Comparison of ENCODE assay signal across 13 cellular contexts in genomic region chr15:96042734-96043224, GRCh38.
DNase-seq lines count a peak whose midpoint lies in the region; ATAC-seq and TF ChIP-seq lines count a peak whose summit lies in the region.
"Had no signal": no experiment of that assay in that cellular context is flagged by ENCODE, and none has a peak within 500 bp of the region (broad histone marks: within the 10 kb centered on the region; RNA-seq: fewer than 3 reads in every experiment).

No MANE protein-coding gene starts in this region.

- no peak for TF ChIP-seq EP300 in sigmoid colon (IDR thresholded peaks at IDR 0.05)

- H3K4me1 Mint-ChIP-seq in Caco-2 (ENCODE audit: low read depth, unreplicated experiment) = peaks cover 7% of the 10 kb centered on the region
- H3K4me1 Mint-ChIP-seq: activated CD4-positive, alpha-beta T cell treated with anti-CD3 and anti-CD28 coated beads, Interleukin-2, amount 10 ng/mL, durations not matched to agents 24 days and 14 days had no signal

- H3K4me1 ChIP-seq in right atrium auricular region (peaks cover 0 to 18% of the 10 kb centered on the region in 2 donors), sigmoid colon (peaks cover 0 to 18% (median 13%) of the 10 kb centered on the region in 4 donors), Caco-2 (0 out of 2 replicates have a peak, but pooled peaks cover 3% of the 10 kb centered on the region)

- no peaks in the 10 kb centered on the region for H3K36me3 Mint-ChIP-seq in Caco-2 (ENCODE audit: insufficient read depth, unreplicated experiment)

- H3K36me3 ChIP-seq in right atrium auricular region (no peaks in the 10 kb centered on the region), sigmoid colon (no peaks in the 10 kb centered on the region), Caco-2 (ENCODE audit: control insufficient read depth, insufficient read depth, low read length) (no peaks in the 10 kb centered on the region)

- peaks cover 8% of the 10 kb centered on the region for H3K9me3 Mint-ChIP-seq in Caco-2 (ENCODE audit: unreplicated experiment)

- DNase-seq in Right ventricle myocardium superior (no peak), right atrium auricular region (ENCODE audit: low spot score) (no peak), NB4 (ENCODE audit: low read depth) (peak; percentile 90), sigmoid colon (no peak), Caco-2 (no peak), hepatic stellate cell (ENCODE audit: low spot score) (no peak), NCI-H1092 (lab: John Stamatoyannopoulos, UW) (no peak)
- DNase-seq: 8988T; GDM1; IMR-90; stimulated activated CD4-positive, alpha-beta T cell treated with anti-CD3 and anti-CD28 coated beads, Interleukin-2, amount 100 ng/mL, for 24 hours had no signal

- intact Hi-C loops in Right ventricle myocardium superior (cut with DNase I) = no loop called here
- intact Hi-C loops in sigmoid colon (cut with DNase I) = no loop called here
- intact Hi-C loops in Caco-2 (cut with micrococcal nuclease; ENCODE audit: unreplicated experiment) = no loop called here

- ATAC-seq in Right ventricle myocardium superior (ENCODE audit: poor library complexity) (peak; percentile 65), HG02943 (IDR thresholded peaks at IDR 0.05; ENCODE audit: low read depth, unreplicated experiment) (peak; percentile 81)

- H3K27me3 ChIP-seq in right atrium auricular region = no peaks in the 10 kb centered on the region
- H3K27me3 ChIP-seq in sigmoid colon = no peaks in the 10 kb centered on the region
- H3K27me3 ChIP-seq in Caco-2 (replicated peaks; ENCODE audit: control insufficient read depth, insufficient read depth, low read length) = no peaks in the 10 kb centered on the region

- H3K27ac ChIP-seq in right atrium auricular region (no peak overlapping the region), sigmoid colon (no peak overlapping the region)

- no peaks in the 10 kb centered on the region for H3K27me3 Mint-ChIP-seq in Caco-2 (ENCODE audit: insufficient read depth, unreplicated experiment)

- TF ChIP-seq CTCF in right atrium auricular region (IDR thresholded peaks at IDR 0.05) (no peak), NB4 (IDR thresholded peaks at IDR 0.05; ENCODE audit: low read depth, low read length) (no peak), sigmoid colon (IDR thresholded peaks at IDR 0.05) (no peak), Caco-2 (IDR thresholded peaks at IDR 0.05; ENCODE audit: insufficient read depth in 1 of 2, low read depth in 1 of 2, low read length in 1 of 2, severe bottlenecking in 1 of 2, unreplicated experiment in 1 of 2) (no peak)

- WGBS in sigmoid colon, 2 donors = 36 to 64% methylated on average over 8 of the region's 8 CpGs

- no TSS peak for BruUV-seq in Caco-2 (replicated peaks; lab: Mats Ljungman, UMichigan)

- H3K4me3 ChIP-seq in right atrium auricular region (no peak overlapping the region), NB4 (ENCODE audit: low read depth, low read length) (peak overlapping the region; percentile 50), sigmoid colon (no peak overlapping the region), Caco-2 (ENCODE audit: low read depth, low read length) (no peak overlapping the region)

- TF ChIP-seq POLR2A in NB4 (IDR thresholded peaks at IDR 0.05; ENCODE audit: extremely low read depth, insufficient read length) (no peak), sigmoid colon (IDR thresholded peaks at IDR 0.05) (no peak)

- no peak overlapping the region for H3K27ac Mint-ChIP-seq in Caco-2 (ENCODE audit: unreplicated experiment)
- H3K27ac Mint-ChIP-seq: activated CD4-positive, alpha-beta T cell treated with anti-CD3 and anti-CD28 coated beads, Interleukin-2, amount 10 ng/mL, durations not matched to agents 24 days and 14 days had no signal

- CTCF ChIA-PET in Caco-2 (lab: Charles Lee) = no interaction called here

- no peak overlapping the region for H3K4me3 Mint-ChIP-seq in Caco-2 (ENCODE audit: unreplicated experiment)
- H3K4me3 Mint-ChIP-seq: activated CD4-positive, alpha-beta T cell treated with anti-CD3 and anti-CD28 coated beads, Interleukin-2, amount 10 ng/mL, durations not matched to agents 24 days and 14 days had no signal

- POLR2A ChIA-PET in Caco-2 (lab: Charles Lee) = no interaction called here

- H3K9me3 ChIP-seq in right atrium auricular region = no peaks in the 10 kb centered on the region
- no peaks in the 10 kb centered on the region for H3K9me3 ChIP-seq in sigmoid colon
- H3K9me3 ChIP-seq in Caco-2 = no peaks in the 10 kb centered on the region
